In the genomic region with DNA sequence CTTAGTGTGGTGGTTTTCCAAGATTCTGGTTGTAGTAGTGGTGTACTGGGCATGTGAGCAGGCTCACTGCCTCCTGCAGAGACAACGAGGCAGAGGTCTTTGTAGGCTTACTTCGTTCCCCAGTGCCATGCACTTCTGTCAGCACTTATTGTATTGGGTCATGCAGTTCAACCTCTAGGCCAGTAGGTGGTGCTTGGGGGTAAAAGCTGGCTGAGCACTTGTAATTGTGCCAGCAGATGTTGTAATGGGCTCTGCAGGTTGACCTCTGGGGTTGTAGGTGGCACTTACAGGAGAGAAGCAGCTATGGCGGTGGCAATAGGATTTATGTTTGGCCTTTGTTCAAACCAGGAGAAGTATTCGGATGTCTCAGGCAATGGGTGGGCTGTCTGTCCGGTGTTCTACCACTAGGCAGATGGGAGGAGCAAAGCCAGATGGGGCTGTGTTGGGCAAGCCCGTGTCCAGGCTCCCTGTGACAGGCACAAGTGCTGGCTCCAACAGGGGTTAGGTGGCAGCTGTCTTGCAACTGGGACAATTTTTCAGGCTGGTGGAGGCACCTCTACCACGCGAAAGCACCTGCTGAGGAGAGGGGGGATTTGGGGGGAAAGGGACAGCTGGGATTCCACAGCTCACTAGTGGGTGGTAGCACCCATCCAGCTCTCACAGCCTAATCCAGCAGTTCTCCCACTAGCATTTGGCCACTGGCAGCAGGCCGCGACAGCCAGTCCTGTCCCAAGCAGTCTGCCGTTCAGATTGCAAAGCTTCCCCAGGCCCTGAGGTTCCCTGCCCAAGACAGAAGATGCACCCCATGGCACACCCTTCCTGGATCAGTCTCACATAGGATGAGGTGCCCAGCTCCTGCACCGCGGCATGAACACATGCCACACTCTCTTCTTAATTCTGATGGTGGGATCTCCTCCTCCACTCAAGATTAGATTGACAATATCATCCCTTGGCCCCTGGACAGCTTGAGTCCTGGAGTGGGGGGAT, we compare ENCODE assay signal across 8 cellular contexts.
DNase-seq lines count a peak whose midpoint lies in the region; ATAC-seq and TF ChIP-seq lines count a peak whose summit lies in the region.

No MANE protein-coding gene starts in this region.

- POLR2A ChIA-PET in activated CD4-positive, alpha-beta memory T cell treated with anti-CD3 and anti-CD28 coated beads for 36 hours (lab: Charles Lee): interaction anchor here (0.6 kb wide), 1 partner anchor 1312 kb away, joined by 3 read pairs; no protein-coding TSS in a partner anchor

- CTCF ChIA-PET in activated CD4-positive, alpha-beta memory T cell treated with anti-CD3 and anti-CD28 coated beads for 36 hours (lab: Charles Lee): interaction anchor here (0.7 to 3.9 kb wide), 5 partner anchors 9 to 364 kb away, joined by 3 to 24 read pairs (median 3); no protein-coding TSS in a partner anchor

- no peaks in the 10 kb centered on the region for H3K4me1 Mint-ChIP-seq in activated CD4-positive, alpha-beta memory T cell treated with anti-CD3 and anti-CD28 coated beads for 36 hours (ENCODE audit: low read depth)
- H3K4me1 Mint-ChIP-seq in nephron progenitor cell: no peaks in the 10 kb centered on the region

- intact Hi-C loops in activated CD4-positive, alpha-beta memory T cell treated with anti-CD3 and anti-CD28 coated beads for 36 hours (cut with micrococcal nuclease): loop anchor here (1.0 kb wide), 1 partner anchor 365 kb away; no protein-coding TSS in a partner anchor

- H3K27me3 Mint-ChIP-seq in activated CD4-positive, alpha-beta memory T cell treated with anti-CD3 and anti-CD28 coated beads for 36 hours: peaks cover 2% of the 10 kb centered on the region
- H3K27me3 Mint-ChIP-seq in nephron progenitor cell (ENCODE audit: low read depth, poor library complexity): peaks cover 9% of the 10 kb centered on the region

- no peaks in the 10 kb centered on the region for H3K9me3 Mint-ChIP-seq in activated CD4-positive, alpha-beta memory T cell treated with anti-CD3 and anti-CD28 coated beads for 36 hours
- no peaks in the 10 kb centered on the region for H3K9me3 Mint-ChIP-seq in nephron progenitor cell

- H3K36me3 Mint-ChIP-seq in activated CD4-positive, alpha-beta memory T cell treated with anti-CD3 and anti-CD28 coated beads for 36 hours: no peaks in the 10 kb centered on the region
- H3K36me3 Mint-ChIP-seq in nephron progenitor cell (ENCODE audit: low read depth): no peaks in the 10 kb centered on the region

- ATAC-seq in GM19468 (IDR thresholded peaks at IDR 0.05; ENCODE audit: extremely low read depth, unreplicated experiment) (peak; percentile 99), HG03457 (IDR thresholded peaks at IDR 0.05; ENCODE audit: unreplicated experiment) (peak; percentile 100)

- TF ChIP-seq CTCF in fibroblast of mammary gland (conservative IDR thresholded peaks at IDR 0.05; ENCODE audit: control insufficient read depth, insufficient read depth, low read depth, low read length) (peak; percentile 97), nephron progenitor cell (IDR thresholded peaks at IDR 0.05) (peak; percentile 84)

- peak; percentile 49 for DNase-seq in DMS153 treated with DMSO at 0.1 percent for 48 hours (lab: John Stamatoyannopoulos, UW; ENCODE audit: unreplicated experiment)
- DNase-seq in NCI-H526 (lab: John Stamatoyannopoulos, UW): peak; percentile 23 to 56
- DNase-seq in activated CD4-positive, alpha-beta memory T cell treated with anti-CD3 and anti-CD28 coated beads for 36 hours: peak; percentile 45
- peak; percentile 81 for DNase-seq in fibroblast of mammary gland (ENCODE audit: low read depth)
- DNase-seq in nephron progenitor cell: peak; percentile 66
- no peak for DNase-seq in effector CD4-positive, alpha-beta T cell

- no peak overlapping the region for H3K27ac Mint-ChIP-seq in activated CD4-positive, alpha-beta memory T cell treated with anti-CD3 and anti-CD28 coated beads for 36 hours
- H3K27ac Mint-ChIP-seq in nephron progenitor cell: no peak overlapping the region

- H3K4me3 ChIP-seq in fibroblast of mammary gland (ENCODE audit: control insufficient read depth, low read depth, low read length): no peak overlapping the region

- no peak overlapping the region for H3K4me3 Mint-ChIP-seq in activated CD4-positive, alpha-beta memory T cell treated with anti-CD3 and anti-CD28 coated beads for 36 hours
- H3K4me3 Mint-ChIP-seq in nephron progenitor cell: no peak overlapping the region
